In the genomic region with DNA sequence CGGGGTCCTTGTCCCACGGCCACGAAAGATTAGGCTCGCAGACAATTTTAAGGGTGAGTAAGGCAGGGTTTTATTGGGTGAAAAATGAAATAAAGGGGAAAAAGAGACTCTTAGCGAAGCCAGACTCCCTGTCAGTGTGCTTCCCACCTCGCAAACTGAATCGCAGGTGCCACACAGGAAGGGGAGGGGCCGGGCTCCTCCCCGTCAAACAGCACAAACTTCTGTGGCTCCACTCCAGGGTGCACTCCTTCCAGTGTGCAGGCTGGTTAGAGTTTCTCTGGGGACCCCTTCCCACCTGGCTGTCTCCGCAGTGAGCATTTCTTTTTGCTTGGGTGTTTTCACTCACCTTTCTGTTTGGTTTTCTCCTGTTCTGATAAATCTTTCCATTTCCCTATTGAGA, we compare ENCODE assay signal across 23 cellular contexts.
"Had no signal": no experiment of that assay in that cellular context is flagged by ENCODE, and none has a peak within 500 bp of the region (broad histone marks: within the 10 kb centered on the region; RNA-seq: fewer than 3 reads in every experiment).

No MANE protein-coding gene starts in this region.

- H3K4me2 ChIP-seq: hepatocyte had no signal

- H3K27me3 Mint-ChIP-seq: activated CD8-positive, alpha-beta memory T cell treated with anti-CD3 and anti-CD28 coated beads, Interleukin-2, amount 10 ng/mL, durations not matched to agents 7 days and 5 days; central memory CD8-positive, alpha-beta T cell; stimulated activated naive B cell treated with anti-CD40 and anti-IgM and Interleukin-4, amounts not matched to agents 10 μg/mL and 1 μg/mL and 100 μg/mL, for 72 hours had no signal

- H3K27me3 ChIP-seq: brain microvascular endothelial cell, esophagus squamous epithelium, hepatocyte, tibial artery, vagina had no signal

- H3K4me3 ChIP-seq: esophagus squamous epithelium, hepatocyte, tibial artery, vagina had no signal

- H2AFZ ChIP-seq: hepatocyte had no signal

- DNase-seq: activated CD4-positive, alpha-beta T cell treated with anti-CD3 and anti-CD28 coated beads, Interleukin-2, amount 50 U/mL, for 1 hour; activated CD4-positive, CD25-positive, alpha-beta regulatory T cell; activated CD8-positive, alpha-beta memory T cell treated with anti-CD3 and anti-CD28 coated beads, Interleukin-2, amount 10 ng/mL, durations not matched to agents 7 days and 5 days; activated effector memory CD4-positive, alpha-beta T cell treated with anti-CD3 and anti-CD28 coated beads, Interleukin-2, amount 50 U/mL, for 16 hours; activated naive CD8-positive, alpha-beta T cell treated with anti-CD3 and anti-CD28 coated beads, Interleukin-2, amount 10 ng/mL, durations not matched to agents 7 days and 5 days; activated T-cell treated with anti-CD3 and anti-CD28 coated beads, Interleukin-2, amount 50 U/mL, for 48 hours; anterior cingulate cortex; brain microvascular endothelial cell; cortex of kidney; effector CD4-positive, alpha-beta T cell; esophagus squamous epithelium; kidney; left ventricle myocardium superior; mesenchymal stem cell; posterior cingulate gyrus; retina; stimulated activated CD4-positive, alpha-beta T cell treated with anti-CD3 and anti-CD28 coated beads, Interleukin-2, amount 100 ng/mL, for 48 hours; stimulated activated naive B cell treated with anti-CD40 and anti-IgM and Interleukin-4, amounts not matched to agents 10 μg/mL and 1 μg/mL and 100 μg/mL, for 72 hours; tibial artery had no signal

- H3K36me3 ChIP-seq: brain microvascular endothelial cell, esophagus squamous epithelium, tibial artery, vagina had no signal

- H3K27ac Mint-ChIP-seq: activated CD8-positive, alpha-beta memory T cell treated with anti-CD3 and anti-CD28 coated beads, Interleukin-2, amount 10 ng/mL, durations not matched to agents 7 days and 5 days; activated naive CD8-positive, alpha-beta T cell treated with anti-CD3 and anti-CD28 coated beads, Interleukin-2, amount 10 ng/mL, durations not matched to agents 7 days and 5 days; natural killer cell treated with Interleukin-12 subunit alpha and Interleukin-12 subunit beta and Interleukin-15 and Interleukin-18, amount 100 ng/mL, for 72 hours; stimulated activated naive B cell treated with anti-CD40 and anti-IgM and Interleukin-4, amounts not matched to agents 10 μg/mL and 1 μg/mL and 100 μg/mL, for 72 hours had no signal

- H3K4me1 Mint-ChIP-seq: central memory CD8-positive, alpha-beta T cell had no signal

- H3K79me2 ChIP-seq: hepatocyte had no signal

- FAIRE-seq: kidney had no signal

- H3K9me3 Mint-ChIP-seq: activated naive CD8-positive, alpha-beta T cell treated with anti-CD3 and anti-CD28 coated beads, Interleukin-2, amount 10 ng/mL, durations not matched to agents 7 days and 5 days; central memory CD8-positive, alpha-beta T cell; natural killer cell treated with Interleukin-12 subunit alpha and Interleukin-12 subunit beta and Interleukin-15 and Interleukin-18, amount 100 ng/mL, for 72 hours had no signal

- H3K9me3 ChIP-seq: vagina had no signal

- H3K4me3 Mint-ChIP-seq: activated CD8-positive, alpha-beta memory T cell treated with anti-CD3 and anti-CD28 coated beads, Interleukin-2, amount 10 ng/mL, durations not matched to agents 7 days and 5 days; activated naive CD8-positive, alpha-beta T cell treated with anti-CD3 and anti-CD28 coated beads, Interleukin-2, amount 10 ng/mL, durations not matched to agents 7 days and 5 days; central memory CD8-positive, alpha-beta T cell; natural killer cell treated with Interleukin-12 subunit alpha and Interleukin-12 subunit beta and Interleukin-15 and Interleukin-18, amount 100 ng/mL, for 72 hours; stimulated activated naive B cell treated with anti-CD40 and anti-IgM and Interleukin-4, amounts not matched to agents 10 μg/mL and 1 μg/mL and 100 μg/mL, for 72 hours had no signal

- H3K4me1 ChIP-seq: esophagus squamous epithelium, tibial artery, vagina had no signal

- ATAC-seq: activated CD8-positive, alpha-beta memory T cell treated with anti-CD3 and anti-CD28 coated beads, Interleukin-2, amount 10 ng/mL, durations not matched to agents 7 days and 5 days; left ventricle myocardium superior; natural killer cell treated with Interleukin-12 subunit alpha and Interleukin-12 subunit beta and Interleukin-15 and Interleukin-18, amount 100 ng/mL, for 72 hours; stimulated activated naive B cell treated with anti-CD40 and anti-IgM and Interleukin-4, amounts not matched to agents 10 μg/mL and 1 μg/mL and 100 μg/mL, for 72 hours had no signal

- H3K27ac ChIP-seq: brain microvascular endothelial cell, esophagus squamous epithelium, hepatocyte, tibial artery, vagina had no signal
